In the genomic region with DNA sequence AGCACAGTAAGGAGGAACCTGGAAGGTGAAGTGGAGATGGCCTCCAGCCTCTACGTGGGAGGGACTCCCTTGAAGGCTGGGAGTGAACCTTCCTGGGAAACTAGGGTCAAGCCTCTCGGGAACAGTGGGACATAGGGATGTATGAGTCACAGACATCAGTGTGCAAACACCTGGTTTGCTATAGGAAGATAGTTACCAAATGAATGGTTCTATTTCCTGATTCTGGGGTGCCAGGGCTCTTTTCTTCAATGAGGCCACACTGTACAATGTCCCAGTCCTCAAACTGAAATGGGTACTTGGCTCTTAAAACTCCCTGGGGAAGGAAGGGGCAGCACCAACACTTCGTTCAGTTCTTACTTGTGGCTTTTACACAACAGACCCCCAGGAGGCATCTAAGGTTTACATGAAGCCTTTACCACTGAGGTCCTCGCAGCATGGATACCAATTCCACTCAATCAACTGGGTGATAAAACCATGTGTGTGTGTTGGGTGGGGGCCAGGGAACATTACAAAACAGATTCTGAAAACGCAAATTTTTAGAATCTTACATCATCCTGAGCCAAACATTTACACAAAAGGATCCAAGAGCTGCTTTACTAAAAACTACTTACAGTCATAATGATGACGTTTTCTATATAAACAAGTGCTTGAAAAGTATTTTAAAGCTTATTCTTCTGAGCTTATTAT, we compare ENCODE assay signal across 1 cellular context.
TF ChIP-seq lines count a peak whose summit lies in the region.

No MANE protein-coding gene starts in this region.

TF ChIP-seq in HEK293, 187 proteins besides CTCF, POLR2A, EP300 and RAD21 (continued from another document and continues in another):
- TF ChIP-seq, protein P1, sequence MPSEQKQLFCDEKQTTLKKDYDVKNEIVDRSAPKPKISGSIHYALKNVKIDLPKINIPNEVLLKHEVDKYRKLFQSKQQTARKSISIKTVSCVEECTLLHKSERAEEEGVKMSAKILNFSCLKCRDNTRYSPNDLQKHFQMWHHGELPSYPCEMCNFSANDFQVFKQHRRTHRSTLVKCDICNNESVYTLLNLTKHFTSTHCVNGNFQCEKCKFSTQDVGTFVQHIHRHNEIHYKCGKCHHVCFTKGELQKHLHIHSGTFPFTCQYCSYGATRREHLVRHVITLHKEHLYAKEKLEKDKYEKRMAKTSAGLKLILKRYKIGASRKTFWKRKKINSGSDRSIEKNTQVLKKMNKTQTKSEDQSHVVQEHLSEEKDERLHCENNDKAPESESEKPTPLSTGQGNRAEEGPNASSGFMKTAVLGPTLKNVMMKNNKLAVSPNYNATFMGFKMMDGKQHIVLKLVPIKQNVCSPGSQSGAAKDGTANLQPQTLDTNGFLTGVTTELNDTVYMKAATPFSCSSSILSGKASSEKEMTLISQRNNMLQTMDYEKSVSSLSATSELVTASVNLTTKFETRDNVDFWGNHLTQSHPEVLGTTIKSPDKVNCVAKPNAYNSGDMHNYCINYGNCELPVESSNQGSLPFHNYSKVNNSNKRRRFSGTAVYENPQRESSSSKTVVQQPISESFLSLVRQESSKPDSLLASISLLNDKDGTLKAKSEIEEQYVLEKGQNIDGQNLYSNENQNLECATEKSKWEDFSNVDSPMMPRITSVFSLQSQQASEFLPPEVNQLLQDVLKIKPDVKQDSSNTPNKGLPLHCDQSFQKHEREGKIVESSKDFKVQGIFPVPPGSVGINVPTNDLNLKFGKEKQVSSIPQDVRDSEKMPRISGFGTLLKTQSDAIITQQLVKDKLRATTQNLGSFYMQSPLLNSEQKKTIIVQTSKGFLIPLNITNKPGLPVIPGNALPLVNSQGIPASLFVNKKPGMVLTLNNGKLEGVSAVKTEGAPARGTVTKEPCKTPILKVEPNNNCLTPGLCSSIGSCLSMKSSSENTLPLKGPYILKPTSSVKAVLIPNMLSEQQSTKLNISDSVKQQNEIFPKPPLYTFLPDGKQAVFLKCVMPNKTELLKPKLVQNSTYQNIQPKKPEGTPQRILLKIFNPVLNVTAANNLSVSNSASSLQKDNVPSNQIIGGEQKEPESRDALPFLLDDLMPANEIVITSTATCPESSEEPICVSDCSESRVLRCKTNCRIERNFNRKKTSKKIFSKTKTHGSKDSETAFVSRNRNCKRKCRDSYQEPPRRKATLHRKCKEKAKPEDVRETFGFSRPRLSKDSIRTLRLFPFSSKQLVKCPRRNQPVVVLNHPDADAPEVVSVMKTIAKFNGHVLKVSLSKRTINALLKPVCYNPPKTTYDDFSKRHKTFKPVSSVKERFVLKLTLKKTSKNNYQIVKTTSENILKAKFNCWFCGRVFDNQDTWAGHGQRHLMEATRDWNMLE (tag by site-specific recombination; conservative IDR thresholded peaks at IDR 0.05; ENCODE audit: low read depth): no peak
- no peak for TF ChIP-seq GLIS2 (tag by site-specific recombination; IDR thresholded peaks at IDR 0.05)
- TF ChIP-seq ZNF10 (tag by site-specific recombination; IDR thresholded peaks at IDR 0.05): 0 out of 2 replicates have a peak, but pooled peaks have one; percentile 36
- no peak for TF ChIP-seq ZNF175 (tag by site-specific recombination; IDR thresholded peaks at IDR 0.05)
- TF ChIP-seq, protein P2, sequence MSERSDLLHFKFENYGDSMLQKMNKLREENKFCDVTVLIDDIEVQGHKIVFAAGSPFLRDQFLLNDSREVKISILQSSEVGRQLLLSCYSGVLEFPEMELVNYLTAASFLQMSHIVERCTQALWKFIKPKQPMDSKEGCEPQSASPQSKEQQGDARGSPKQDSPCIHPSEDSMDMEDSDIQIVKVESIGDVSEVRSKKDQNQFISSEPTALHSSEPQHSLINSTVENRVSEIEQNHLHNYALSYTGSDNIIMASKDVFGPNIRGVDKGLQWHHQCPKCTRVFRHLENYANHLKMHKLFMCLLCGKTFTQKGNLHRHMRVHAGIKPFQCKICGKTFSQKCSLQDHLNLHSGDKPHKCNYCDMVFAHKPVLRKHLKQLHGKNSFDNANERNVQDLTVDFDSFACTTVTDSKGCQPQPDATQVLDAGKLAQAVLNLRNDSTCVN (tag by site-specific recombination; optimal IDR thresholded peaks at IDR 0.05): no peak
- peak; percentile 31; the same call in 1 of the 2 replicates for TF ChIP-seq ZNF423 (tag by site-specific recombination; IDR thresholded peaks at IDR 0.05)
- TF ChIP-seq SCRT2 (tag by site-specific recombination; IDR thresholded peaks at IDR 0.05): no peak
- TF ChIP-seq ZNF239 (tag by site-specific recombination; IDR thresholded peaks at IDR 0.05): no peak
- TF ChIP-seq, protein P3, sequence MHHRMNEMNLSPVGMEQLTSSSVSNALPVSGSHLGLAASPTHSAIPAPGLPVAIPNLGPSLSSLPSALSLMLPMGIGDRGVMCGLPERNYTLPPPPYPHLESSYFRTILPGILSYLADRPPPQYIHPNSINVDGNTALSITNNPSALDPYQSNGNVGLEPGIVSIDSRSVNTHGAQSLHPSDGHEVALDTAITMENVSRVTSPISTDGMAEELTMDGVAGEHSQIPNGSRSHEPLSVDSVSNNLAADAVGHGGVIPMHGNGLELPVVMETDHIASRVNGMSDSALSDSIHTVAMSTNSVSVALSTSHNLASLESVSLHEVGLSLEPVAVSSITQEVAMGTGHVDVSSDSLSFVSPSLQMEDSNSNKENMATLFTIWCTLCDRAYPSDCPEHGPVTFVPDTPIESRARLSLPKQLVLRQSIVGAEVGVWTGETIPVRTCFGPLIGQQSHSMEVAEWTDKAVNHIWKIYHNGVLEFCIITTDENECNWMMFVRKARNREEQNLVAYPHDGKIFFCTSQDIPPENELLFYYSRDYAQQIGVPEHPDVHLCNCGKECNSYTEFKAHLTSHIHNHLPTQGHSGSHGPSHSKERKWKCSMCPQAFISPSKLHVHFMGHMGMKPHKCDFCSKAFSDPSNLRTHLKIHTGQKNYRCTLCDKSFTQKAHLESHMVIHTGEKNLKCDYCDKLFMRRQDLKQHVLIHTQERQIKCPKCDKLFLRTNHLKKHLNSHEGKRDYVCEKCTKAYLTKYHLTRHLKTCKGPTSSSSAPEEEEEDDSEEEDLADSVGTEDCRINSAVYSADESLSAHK (tag by site-specific recombination; IDR thresholded peaks at IDR 0.05): peak; percentile 29; the same call in 1 of the 2 replicates
- TF ChIP-seq ZIC2 (tag by site-specific recombination; IDR thresholded peaks at IDR 0.05): peak; percentile 88
- TF ChIP-seq ZNF155 (tag by site-specific recombination; IDR thresholded peaks at IDR 0.05): no peak
- TF ChIP-seq, protein P4, sequence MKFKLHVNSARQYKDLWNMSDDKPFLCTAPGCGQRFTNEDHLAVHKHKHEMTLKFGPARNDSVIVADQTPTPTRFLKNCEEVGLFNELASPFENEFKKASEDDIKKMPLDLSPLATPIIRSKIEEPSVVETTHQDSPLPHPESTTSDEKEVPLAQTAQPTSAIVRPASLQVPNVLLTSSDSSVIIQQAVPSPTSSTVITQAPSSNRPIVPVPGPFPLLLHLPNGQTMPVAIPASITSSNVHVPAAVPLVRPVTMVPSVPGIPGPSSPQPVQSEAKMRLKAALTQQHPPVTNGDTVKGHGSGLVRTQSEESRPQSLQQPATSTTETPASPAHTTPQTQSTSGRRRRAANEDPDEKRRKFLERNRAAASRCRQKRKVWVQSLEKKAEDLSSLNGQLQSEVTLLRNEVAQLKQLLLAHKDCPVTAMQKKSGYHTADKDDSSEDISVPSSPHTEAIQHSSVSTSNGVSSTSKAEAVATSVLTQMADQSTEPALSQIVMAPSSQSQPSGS (tag by site-specific recombination; IDR thresholded peaks at IDR 0.05; ENCODE audit: low read depth): peak; percentile 90
- TF ChIP-seq ZNF660 (tag by site-specific recombination; IDR thresholded peaks at IDR 0.05): peak; percentile 11; the same call in 1 of the 2 replicates
- no peak for TF ChIP-seq ZNF626 (tag by site-specific recombination; IDR thresholded peaks at IDR 0.05)
- TF ChIP-seq, protein P5, sequence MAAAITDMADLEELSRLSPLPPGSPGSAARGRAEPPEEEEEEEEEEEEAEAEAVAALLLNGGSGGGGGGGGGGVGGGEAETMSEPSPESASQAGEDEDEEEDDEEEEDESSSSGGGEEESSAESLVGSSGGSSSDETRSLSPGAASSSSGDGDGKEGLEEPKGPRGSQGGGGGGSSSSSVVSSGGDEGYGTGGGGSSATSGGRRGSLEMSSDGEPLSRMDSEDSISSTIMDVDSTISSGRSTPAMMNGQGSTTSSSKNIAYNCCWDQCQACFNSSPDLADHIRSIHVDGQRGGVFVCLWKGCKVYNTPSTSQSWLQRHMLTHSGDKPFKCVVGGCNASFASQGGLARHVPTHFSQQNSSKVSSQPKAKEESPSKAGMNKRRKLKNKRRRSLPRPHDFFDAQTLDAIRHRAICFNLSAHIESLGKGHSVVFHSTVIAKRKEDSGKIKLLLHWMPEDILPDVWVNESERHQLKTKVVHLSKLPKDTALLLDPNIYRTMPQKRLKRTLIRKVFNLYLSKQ (tag by site-specific recombination; IDR thresholded peaks at IDR 0.05; ENCODE audit: borderline replicate concordance): no peak
- TF ChIP-seq, protein P6, sequence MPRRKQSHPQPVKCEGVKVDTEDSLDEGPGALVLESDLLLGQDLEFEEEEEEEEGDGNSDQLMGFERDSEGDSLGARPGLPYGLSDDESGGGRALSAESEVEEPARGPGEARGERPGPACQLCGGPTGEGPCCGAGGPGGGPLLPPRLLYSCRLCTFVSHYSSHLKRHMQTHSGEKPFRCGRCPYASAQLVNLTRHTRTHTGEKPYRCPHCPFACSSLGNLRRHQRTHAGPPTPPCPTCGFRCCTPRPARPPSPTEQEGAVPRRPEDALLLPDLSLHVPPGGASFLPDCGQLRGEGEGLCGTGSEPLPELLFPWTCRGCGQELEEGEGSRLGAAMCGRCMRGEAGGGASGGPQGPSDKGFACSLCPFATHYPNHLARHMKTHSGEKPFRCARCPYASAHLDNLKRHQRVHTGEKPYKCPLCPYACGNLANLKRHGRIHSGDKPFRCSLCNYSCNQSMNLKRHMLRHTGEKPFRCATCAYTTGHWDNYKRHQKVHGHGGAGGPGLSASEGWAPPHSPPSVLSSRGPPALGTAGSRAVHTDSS (tag by site-specific recombination; IDR thresholded peaks at IDR 0.05): no peak
- peak; percentile 33; the same call in 1 of the 2 replicates for TF ChIP-seq ZFHX2 (tag by site-specific recombination; conservative IDR thresholded peaks at IDR 0.05)
- TF ChIP-seq, protein P7, sequence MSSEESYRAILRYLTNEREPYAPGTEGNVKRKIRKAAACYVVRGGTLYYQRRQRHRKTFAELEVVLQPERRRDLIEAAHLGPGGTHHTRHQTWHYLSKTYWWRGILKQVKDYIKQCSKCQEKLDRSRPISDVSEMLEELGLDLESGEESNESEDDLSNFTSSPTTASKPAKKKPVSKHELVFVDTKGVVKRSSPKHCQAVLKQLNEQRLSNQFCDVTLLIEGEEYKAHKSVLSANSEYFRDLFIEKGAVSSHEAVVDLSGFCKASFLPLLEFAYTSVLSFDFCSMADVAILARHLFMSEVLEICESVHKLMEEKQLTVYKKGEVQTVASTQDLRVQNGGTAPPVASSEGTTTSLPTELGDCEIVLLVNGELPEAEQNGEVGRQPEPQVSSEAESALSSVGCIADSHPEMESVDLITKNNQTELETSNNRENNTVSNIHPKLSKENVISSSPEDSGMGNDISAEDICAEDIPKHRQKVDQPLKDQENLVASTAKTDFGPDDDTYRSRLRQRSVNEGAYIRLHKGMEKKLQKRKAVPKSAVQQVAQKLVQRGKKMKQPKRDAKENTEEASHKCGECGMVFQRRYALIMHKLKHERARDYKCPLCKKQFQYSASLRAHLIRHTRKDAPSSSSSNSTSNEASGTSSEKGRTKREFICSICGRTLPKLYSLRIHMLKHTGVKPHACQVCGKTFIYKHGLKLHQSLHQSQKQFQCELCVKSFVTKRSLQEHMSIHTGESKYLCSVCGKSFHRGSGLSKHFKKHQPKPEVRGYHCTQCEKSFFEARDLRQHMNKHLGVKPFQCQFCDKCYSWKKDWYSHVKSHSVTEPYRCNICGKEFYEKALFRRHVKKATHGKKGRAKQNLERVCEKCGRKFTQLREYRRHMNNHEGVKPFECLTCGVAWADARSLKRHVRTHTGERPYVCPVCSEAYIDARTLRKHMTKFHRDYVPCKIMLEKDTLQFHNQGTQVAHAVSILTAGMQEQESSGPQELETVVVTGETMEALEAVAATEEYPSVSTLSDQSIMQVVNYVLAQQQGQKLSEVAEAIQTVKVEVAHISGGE (tag by site-specific recombination; conservative IDR thresholded peaks at IDR 0.05; ENCODE audit: low read depth): no peak
- TF ChIP-seq ZNF585B (tag by site-specific recombination; IDR thresholded peaks at IDR 0.05): no peak
- peak; percentile 75 for TF ChIP-seq ZNF843 (tag by site-specific recombination; IDR thresholded peaks at IDR 0.05)
- TF ChIP-seq ZNF391 (tag by site-specific recombination; IDR thresholded peaks at IDR 0.05; ENCODE audit: borderline replicate concordance, low read depth): no peak
- TF ChIP-seq ZBTB21 (tag by site-specific recombination; IDR thresholded peaks at IDR 0.05): peak; percentile 71
- TF ChIP-seq ZNF366 (tag by site-specific recombination; conservative IDR thresholded peaks at IDR 0.05): no peak; the same call in 1 of the 2 replicates
- TF ChIP-seq ZNF658 (tag by site-specific recombination; IDR thresholded peaks at IDR 0.05): no peak
- TF ChIP-seq SP2 (tag by site-specific recombination; IDR thresholded peaks at IDR 0.05): peak; percentile 37
- TF ChIP-seq SALL2 (tag by site-specific recombination; IDR thresholded peaks at IDR 0.05; ENCODE audit: borderline replicate concordance): no peak
- TF ChIP-seq HOXD13 (CRISPR knock-in tag; IDR thresholded peaks at IDR 0.05; ENCODE audit: borderline replicate concordance): no peak
- TF ChIP-seq ZNF629 (tag by site-specific recombination; IDR thresholded peaks at IDR 0.05): peak; percentile 94
- no peak for TF ChIP-seq ZNF146 (tag by site-specific recombination; IDR thresholded peaks at IDR 0.05)
- no peak for TF ChIP-seq ZFP37 (tag by site-specific recombination; IDR thresholded peaks at IDR 0.05)
- TF ChIP-seq, protein P8, sequence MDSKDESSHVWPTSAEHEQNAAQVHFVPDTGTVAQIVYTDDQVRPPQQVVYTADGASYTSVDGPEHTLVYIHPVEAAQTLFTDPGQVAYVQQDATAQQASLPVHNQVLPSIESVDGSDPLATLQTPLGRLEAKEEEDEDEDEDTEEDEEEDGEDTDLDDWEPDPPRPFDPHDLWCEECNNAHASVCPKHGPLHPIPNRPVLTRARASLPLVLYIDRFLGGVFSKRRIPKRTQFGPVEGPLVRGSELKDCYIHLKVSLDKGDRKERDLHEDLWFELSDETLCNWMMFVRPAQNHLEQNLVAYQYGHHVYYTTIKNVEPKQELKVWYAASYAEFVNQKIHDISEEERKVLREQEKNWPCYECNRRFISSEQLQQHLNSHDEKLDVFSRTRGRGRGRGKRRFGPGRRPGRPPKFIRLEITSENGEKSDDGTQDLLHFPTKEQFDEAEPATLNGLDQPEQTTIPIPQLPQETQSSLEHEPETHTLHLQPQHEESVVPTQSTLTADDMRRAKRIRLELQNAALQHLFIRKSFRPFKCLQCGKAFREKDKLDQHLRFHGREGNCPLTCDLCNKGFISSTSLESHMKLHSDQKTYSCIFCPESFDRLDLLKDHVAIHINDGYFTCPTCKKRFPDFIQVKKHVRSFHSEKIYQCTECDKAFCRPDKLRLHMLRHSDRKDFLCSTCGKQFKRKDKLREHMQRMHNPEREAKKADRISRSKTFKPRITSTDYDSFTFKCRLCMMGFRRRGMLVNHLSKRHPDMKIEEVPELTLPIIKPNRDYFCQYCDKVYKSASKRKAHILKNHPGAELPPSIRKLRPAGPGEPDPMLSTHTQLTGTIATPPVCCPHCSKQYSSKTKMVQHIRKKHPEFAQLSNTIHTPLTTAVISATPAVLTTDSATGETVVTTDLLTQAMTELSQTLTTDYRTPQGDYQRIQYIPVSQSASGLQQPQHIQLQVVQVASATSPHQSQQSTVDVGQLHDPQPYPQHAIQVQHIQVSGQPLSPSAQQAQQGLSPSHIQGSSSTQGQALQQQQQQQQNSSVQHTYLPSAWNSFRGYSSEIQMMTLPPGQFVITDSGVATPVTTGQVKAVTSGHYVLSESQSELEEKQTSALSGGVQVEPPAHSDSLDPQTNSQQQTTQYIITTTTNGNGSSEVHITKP (tag by site-specific recombination; IDR thresholded peaks at IDR 0.05): peak; percentile 56
